Comparison of ENCODE assay signal across 8 cellular contexts in genomic region chr17:27892866-27893769, GRCh38. TPM values are rescaled to one million over a fixed set of nuclear protein-coding genes. Genes with fewer than 3 reads are reported as not detected.
DNase-seq lines count a peak whose midpoint lies in the region; ATAC-seq and TF ChIP-seq lines count a peak whose summit lies in the region.

TSS of gene LYRM9 (minus strand) at chr17:27893365. CDS start at chr17:27882694, 10,671 bp downstream.

- ATAC-seq in GM18861 (IDR thresholded peaks at IDR 0.05; ENCODE audit: unreplicated experiment) = peak; percentile 55
- peak; percentile 80 for ATAC-seq in HG03097 (IDR thresholded peaks at IDR 0.05; ENCODE audit: low FRiP score, unreplicated experiment)
- ATAC-seq in WTC11 = peak; percentile 90

- no peaks in the 10 kb centered on the region for H3K9me3 Mint-ChIP-seq in WTC11

- H3K36me3 Mint-ChIP-seq in WTC11 = no peaks in the 10 kb centered on the region

- H3K27me3 Mint-ChIP-seq in WTC11 (ENCODE audit: low read depth) = peaks cover 10% of the 10 kb centered on the region

- POLR2A ChIA-PET in AG04449 (lab: Yijun Ruan, JAX) = no interaction called here
- POLR2A ChIA-PET in WTC11 (lab: Charles Lee) = interaction anchor here (0.6 to 1.1 kb wide), 3 partner anchors 8 to 155 kb away, joined by 3 to 4 read pairs (median 3); no protein-coding TSS in a partner anchor

- H3K27ac Mint-ChIP-seq in WTC11 = peak within 1 kb of the TSS; percentile 6; the same call in 1 of the 2 replicates

- CTCF ChIA-PET in AG04449 (lab: Yijun Ruan, JAX) = interaction anchor here (0.6 to 7.4 kb wide), 60 partner anchors 10 to 656 kb away, joined by 3 to 104 read pairs (median 4); partner anchors contain the start of gene NLK
- CTCF ChIA-PET in WTC11 (lab: Charles Lee) = interaction anchor here (0.5 to 8.8 kb wide), 61 partner anchors 9 to 443 kb away, joined by 3 to 109 read pairs (median 4); partner anchors contain the start of genes IFT20, NLK, NOS2 and TNFAIP1

- H3K4me1 Mint-ChIP-seq in WTC11 = peaks cover 74% of the 10 kb centered on the region

- H3K4me3 ChIP-seq in AG04449 (ENCODE audit: low read depth, low read length) (peak within 1 kb of the TSS; percentile 66), cardiac fibroblast (replicated peaks in 1 of 2; ENCODE audit: low read depth in 2 of 2, low read length in 2 of 2) (peak within 1 kb of the TSS; percentile 53 to 62)

- no peak for DNase-seq in AG04449 (ENCODE audit: low read depth, low spot score)
- DNase-seq in NCI-H2196 (lab: John Stamatoyannopoulos, UW; ENCODE audit: unreplicated experiment) = peak; percentile 82
- DNase-seq in WTC11 (ENCODE audit: low spot score) = peak; percentile 95
- DNase-seq in cardiac fibroblast (ENCODE audit: low read depth in 2 of 2) = peak; percentile 85 to 91
- peak; percentile 83 for DNase-seq in inferior parietal cortex (ENCODE audit: extremely low spot score)
- DNase-seq in stimulated activated CD4-positive, alpha-beta T cell treated with anti-CD3 and anti-CD28 coated beads, Interleukin-12 subunit alpha, Interleukin-12 subunit beta, amount 100 ng/mL, for 24 hours (ENCODE audit: low read depth in 2 of 2) = peak; percentile 81 to 90

- H3K4me3 Mint-ChIP-seq in WTC11 = peak within 1 kb of the TSS; percentile 61

- TF ChIP-seq CTCF in AG04449 (IDR thresholded peaks at IDR 0.05; ENCODE audit: insufficient read depth, low read length, missing control alignments) = peak; percentile 86
- TF ChIP-seq CTCF in WTC11 (IDR thresholded peaks at IDR 0.05) = peak; percentile 71; the same call in 1 of the 2 replicates
- peak; percentile 68 for TF ChIP-seq CTCF in cardiac fibroblast (IDR thresholded peaks at IDR 0.05; ENCODE audit: low read depth, low read length)

TF ChIP-seq in WTC11, 78 proteins besides CTCF, POLR2A, EP300 and RAD21:
- TF ChIP-seq GRHL2 (CRISPR knock-in tag; IDR thresholded peaks at IDR 0.05; ENCODE audit: insufficient replicate concordance, severe bottlenecking) = no peak
- TF ChIP-seq FOXP4 (CRISPR knock-in tag; IDR thresholded peaks at IDR 0.05) = 0 out of 2 replicates have a peak, but pooled peaks have one; percentile 28
- TF ChIP-seq GABPB1 (CRISPR knock-in tag; IDR thresholded peaks at IDR 0.05) = no peak
- TF ChIP-seq TCF7 (CRISPR knock-in tag; IDR thresholded peaks at IDR 0.05; ENCODE audit: low read depth) = no peak
- TF ChIP-seq ZBTB43 (CRISPR knock-in tag; IDR thresholded peaks at IDR 0.05) = no peak
- no peak for TF ChIP-seq CREM (CRISPR knock-in tag; IDR thresholded peaks at IDR 0.05)
- TF ChIP-seq IRF1 (CRISPR knock-in tag; IDR thresholded peaks at IDR 0.05) = no peak
- TF ChIP-seq FOXK1 (CRISPR knock-in tag; IDR thresholded peaks at IDR 0.05) = peak; percentile 20; the same call in 1 of the 2 replicates
- peak; percentile 45 for TF ChIP-seq SP1 (CRISPR knock-in tag; conservative IDR thresholded peaks at IDR 0.05)
- peak; percentile 66; the same call in 1 of the 2 replicates for TF ChIP-seq ETV6 (CRISPR knock-in tag; IDR thresholded peaks at IDR 0.05)
- no peak for TF ChIP-seq ZNF263 (CRISPR knock-in tag; IDR thresholded peaks at IDR 0.05; ENCODE audit: low read depth)
- TF ChIP-seq ZNF121 (CRISPR knock-in tag; IDR thresholded peaks at IDR 0.05) = no peak
- TF ChIP-seq E2F1 (CRISPR knock-in tag; IDR thresholded peaks at IDR 0.05) = no peak
- TF ChIP-seq MLX (CRISPR knock-in tag; IDR thresholded peaks at IDR 0.05) = no peak
- TF ChIP-seq NR3C1 (CRISPR knock-in tag; conservative IDR thresholded peaks at IDR 0.05; ENCODE audit: low read depth) = no peak
TF ChIP-seq in WTC11: peak in this region for 4.

RNA-seq across cellular contexts. Expression of gene LYRM9, which starts in this region (rescaled TPM):
- 3.6 to 4.1 TPM (median 3.8 TPM) in 3 replicates for total RNA-seq in WTC11 (2021)
